ENCODE assay signal across 8 cellular contexts in the genomic region with DNA sequence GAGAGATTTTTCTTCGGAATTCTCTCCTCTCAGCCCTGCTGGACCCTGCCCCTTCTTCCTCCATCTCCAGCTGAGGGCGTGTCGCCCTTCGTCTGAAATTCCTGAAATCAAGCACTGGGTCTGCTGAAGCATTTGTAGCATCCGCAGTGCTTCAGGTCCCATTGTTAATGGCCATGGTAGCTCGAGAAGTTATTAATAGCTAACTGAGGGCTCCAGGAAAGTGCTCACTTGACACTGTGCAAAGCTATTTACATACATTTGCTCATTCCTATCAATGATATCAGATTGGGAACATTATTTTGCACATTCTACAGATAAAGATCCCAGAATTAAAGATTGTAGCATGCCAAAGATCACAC. TPM values are rescaled to one million over a fixed set of nuclear protein-coding genes. Genes with fewer than 3 reads are reported as not detected.
DNase-seq lines count a peak whose midpoint lies in the region; ATAC-seq lines count a peak whose summit lies in the region.

No MANE protein-coding gene starts in this region.

- peak overlapping the region; percentile 74 for H3K27ac ChIP-seq in iPS-18a (ENCODE audit: low read length)

- DNase-seq in NCI-H2171 treated with DMSO at 0.1 percent for 48 hours (lab: John Stamatoyannopoulos, UW): peak; percentile 5
- no peak for DNase-seq in NCI-H2171 (lab: John Stamatoyannopoulos, UW)
- DNase-seq in activated naive CD4-positive, alpha-beta T cell treated with anti-CD3 and anti-CD28 coated beads, Interleukin-2, amount 50 U/mL, for 72 hours (ENCODE audit: low spot score in 2 of 2): no peak
- DNase-seq in stimulated activated naive CD8-positive, alpha-beta T cell treated with anti-CD3 and anti-CD28 coated beads, Interleukin-15, amount 100 ng/mL, for 72 hours: no peak
- no peak for DNase-seq in hippocampal formation (lab: John Stamatoyannopoulos, UW)
- DNase-seq in DMS 273 treated with DMSO at 0.1 percent for 48 hours (lab: John Stamatoyannopoulos, UW): no peak

- H3K36me3 Mint-ChIP-seq in activated naive CD4-positive, alpha-beta T cell treated with anti-CD3 and anti-CD28 coated beads, Interleukin-2, amount 50 U/mL, for 72 hours: peaks cover 22 to 23% of the 10 kb centered on the region in 2 donors

- H3K4me1 ChIP-seq in iPS-18a (ENCODE audit: control insufficient read depth, low read depth, low read length): peaks cover 4% of the 10 kb centered on the region

- peak; percentile 15 for ATAC-seq in HG03108 (IDR thresholded peaks at IDR 0.05; ENCODE audit: unreplicated experiment)
- no peak for ATAC-seq in activated naive CD4-positive, alpha-beta T cell treated with anti-CD3 and anti-CD28 coated beads, Interleukin-2, amount 50 U/mL, for 72 hours
- peak; percentile 16 for ATAC-seq in stimulated activated naive CD8-positive, alpha-beta T cell treated with anti-CD3 and anti-CD28 coated beads, Interleukin-15, amount 100 ng/mL, for 72 hours

- H3K4me3 Mint-ChIP-seq in stimulated activated naive CD8-positive, alpha-beta T cell treated with anti-CD3 and anti-CD28 coated beads, Interleukin-15, amount 100 ng/mL, for 72 hours: peak overlapping the region; percentile 99

- peak overlapping the region; percentile 92 for H3K9ac ChIP-seq in iPS-18a (ENCODE audit: low read length)

- H3K9me3 Mint-ChIP-seq in activated naive CD4-positive, alpha-beta T cell treated with anti-CD3 and anti-CD28 coated beads, Interleukin-2, amount 50 U/mL, for 72 hours: no peaks in the 10 kb centered on the region
- H3K9me3 Mint-ChIP-seq in stimulated activated naive CD8-positive, alpha-beta T cell treated with anti-CD3 and anti-CD28 coated beads, Interleukin-15, amount 100 ng/mL, for 72 hours: peaks cover 0 to 7% of the 10 kb centered on the region in 2 donors

- no peaks in the 10 kb centered on the region for H3K27me3 Mint-ChIP-seq in stimulated activated naive CD8-positive, alpha-beta T cell treated with anti-CD3 and anti-CD28 coated beads, Interleukin-15, amount 100 ng/mL, for 72 hours

- peaks cover 38% of the 10 kb centered on the region for H3K4me1 Mint-ChIP-seq in stimulated activated naive CD8-positive, alpha-beta T cell treated with anti-CD3 and anti-CD28 coated beads, Interleukin-15, amount 100 ng/mL, for 72 hours

- peaks cover 3% of the 10 kb centered on the region for H3K36me3 ChIP-seq in iPS-18a (ENCODE audit: control insufficient read depth, low read depth, low read length)

- peak overlapping the region; percentile 83 for H3K4me3 ChIP-seq in iPS-18a (ENCODE audit: low read length)

- no peaks in the 10 kb centered on the region for H3K27me3 ChIP-seq in iPS-18a (ENCODE audit: control insufficient read depth, insufficient read depth, low read length)

- H3K27ac Mint-ChIP-seq in activated naive CD4-positive, alpha-beta T cell treated with anti-CD3 and anti-CD28 coated beads, Interleukin-2, amount 50 U/mL, for 72 hours: peak overlapping the region; percentile 84 to 97
- H3K27ac Mint-ChIP-seq in stimulated activated naive CD8-positive, alpha-beta T cell treated with anti-CD3 and anti-CD28 coated beads, Interleukin-15, amount 100 ng/mL, for 72 hours: peak overlapping the region; percentile 91 to 99

- H3K9me3 ChIP-seq in iPS-18a (ENCODE audit: control insufficient read depth, low read depth, low read length): no peaks in the 10 kb centered on the region

RNA-seq across cellular contexts. Expression of gene FAM149B1, which starts 0.5 kb away (rescaled TPM):
- 10 to 100 TPM; 14.8 to 17.3 TPM for total RNA-seq in activated naive CD4-positive, alpha-beta T cell treated with anti-CD3 and anti-CD28 coated beads, Interleukin-2, amount 50 U/mL, for 72 hours

RNA-seq across cellular contexts. Expression of gene ECD, which starts 0.7 kb away (rescaled TPM):
- total RNA-seq in activated naive CD4-positive, alpha-beta T cell treated with anti-CD3 and anti-CD28 coated beads, Interleukin-2, amount 50 U/mL, for 72 hours: 10 to 100 TPM; 31.7 to 39.6 TPM

RNA-seq across cellular contexts. Expression of gene NUDT13, which starts 58.2 kb away (rescaled TPM):
- total RNA-seq in activated naive CD4-positive, alpha-beta T cell treated with anti-CD3 and anti-CD28 coated beads, Interleukin-2, amount 50 U/mL, for 72 hours: 1 to 10 TPM in 1 of 2 donors, under 1 TPM in 1; 0.18 to 1.2 TPM

Comparison
In these comparisons a context has a peak if more than half of its experiments do, and no peak if none do; other contexts are left out.
1. ATAC-seq: peak in HG03108 (single experiment) and stimulated activated naive CD8-positive, alpha-beta T cell treated with anti-CD3 and anti-CD28 coated beads, Interleukin-15, amount 100 ng/mL, for 72 hours (single experiment); none in activated naive CD4-positive, alpha-beta T cell treated with anti-CD3 and anti-CD28 coated beads, Interleukin-2, amount 50 U/mL, for 72 hours (0 of 2).